1 cellular context compared by ENCODE assay signal in the genomic region with DNA sequence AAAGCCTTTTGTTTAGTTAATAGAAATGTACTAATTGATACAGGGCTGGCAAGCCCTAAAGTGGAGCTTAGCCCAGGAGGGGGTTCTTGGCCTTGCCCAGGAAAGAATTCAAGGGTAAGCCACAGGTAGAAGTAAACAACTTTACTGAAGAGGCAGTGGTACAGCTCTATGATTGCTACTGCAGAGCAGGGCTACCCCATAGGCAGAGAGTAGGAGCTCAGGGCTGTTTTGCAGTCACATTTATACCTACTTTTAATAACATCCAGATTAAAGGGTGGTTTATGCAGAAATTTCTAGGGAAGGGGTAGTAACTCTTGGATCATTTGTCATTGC.
TF ChIP-seq lines count a peak whose summit lies in the region.

No MANE protein-coding gene starts in this region.

TF ChIP-seq in H1, 55 proteins besides CTCF, POLR2A, EP300 and RAD21:
- TF ChIP-seq RBBP5 (IDR thresholded peaks at IDR 0.05; ENCODE audit: borderline replicate concordance, low read depth, low read length): no peak
- no peak for TF ChIP-seq SIN3A (conservative IDR thresholded peaks at IDR 0.05 in 1 of 2, IDR thresholded peaks at IDR 0.05 in 1 of 2; ENCODE audit: low read depth in 1 of 2, low read length in 2 of 2)
- TF ChIP-seq ASH2L (IDR thresholded peaks at IDR 0.05; ENCODE audit: low read length): no peak
- no peak for TF ChIP-seq FOSL1 (IDR thresholded peaks at IDR 0.05; ENCODE audit: insufficient read depth, low read depth, low read length)
